In genomic region chr2:43905871-43906270, GRCh38 we compare ENCODE assay signal across 13 cellular contexts.
"Had no signal": no experiment of that assay in that cellular context is flagged by ENCODE, and none has a peak within 500 bp of the region (broad histone marks: within the 10 kb centered on the region; RNA-seq: fewer than 3 reads in every experiment).

No MANE protein-coding gene starts in this region.

- H3K4me3 ChIP-seq: body of pancreas, prostate gland, right lobe of liver, thoracic aorta, upper lobe of right lung had no signal

- H3K9me3 ChIP-seq: body of pancreas, prostate gland, right lobe of liver, thoracic aorta, upper lobe of right lung had no signal

- H3K27ac ChIP-seq: body of pancreas, prostate gland, thoracic aorta, upper lobe of right lung had no signal

- H3K27me3 Mint-ChIP-seq: activated B cell treated with CpG ODN at 0.5 μM for 24 hours; activated CD4-positive, alpha-beta T cell treated with anti-CD3 and anti-CD28 coated beads, Interleukin-2, amount 10 ng/mL, durations not matched to agents 24 days and 14 days had no signal

- DNase-seq: activated B cell treated with CpG ODN at 0.5 μM for 24 hours; activated CD4-positive, alpha-beta T cell treated with anti-CD3 and anti-CD28 coated beads, Interleukin-2, amount 10 ng/mL, durations not matched to agents 24 days and 14 days; activated CD8-positive, alpha-beta memory T cell treated with anti-CD3 and anti-CD28 coated beads, Interleukin-2, amount 50 U/mL, for 48 hours; activated naive CD4-positive, alpha-beta T cell treated with Interleukin-2 at 50 U/mL for 16 hours; body of pancreas; endodermal cell; left ventricle myocardium superior; upper lobe of right lung had no signal

- H3K4me1 Mint-ChIP-seq: activated B cell treated with CpG ODN at 0.5 μM for 24 hours, nephron had no signal

- H3K4me1 ChIP-seq: body of pancreas, prostate gland, upper lobe of right lung had no signal

- H3K27ac Mint-ChIP-seq: activated B cell treated with CpG ODN at 0.5 μM for 24 hours; endodermal cell; nephron; T-helper 2 cell treated with Interferon-gamma antibody and Interleukin-4, amounts not matched to agents 5 μg/mL and 100 μg/mL, for 36 hours had no signal

- H3K36me3 ChIP-seq: prostate gland had no signal

- H3K4me3 Mint-ChIP-seq: activated B cell treated with CpG ODN at 0.5 μM for 24 hours; activated CD4-positive, alpha-beta T cell treated with anti-CD3 and anti-CD28 coated beads, Interleukin-2, amount 10 ng/mL, durations not matched to agents 24 days and 14 days; endodermal cell; nephron; T-helper 2 cell treated with Interferon-gamma antibody and Interleukin-4, amounts not matched to agents 5 μg/mL and 100 μg/mL, for 36 hours had no signal

- H3K27me3 ChIP-seq: body of pancreas, right lobe of liver, upper lobe of right lung had no signal

- ATAC-seq: body of pancreas, left ventricle myocardium superior, upper lobe of right lung had no signal

- H3K9me3 Mint-ChIP-seq: activated B cell treated with CpG ODN at 0.5 μM for 24 hours; activated CD4-positive, alpha-beta T cell treated with anti-CD3 and anti-CD28 coated beads, Interleukin-2, amount 10 ng/mL, durations not matched to agents 24 days and 14 days; endodermal cell; nephron; T-helper 2 cell treated with Interferon-gamma antibody and Interleukin-4, amounts not matched to agents 5 μg/mL and 100 μg/mL, for 36 hours had no signal
